Comparison of ENCODE assay signal across 1 cellular context in genomic region chr22:37607010-37607911, GRCh38.
TF ChIP-seq lines count a peak whose summit lies in the region.

No MANE protein-coding gene starts in this region.

TF ChIP-seq in HepG2, 621 proteins besides CTCF, POLR2A, EP300 and RAD21 (continued from another document and continues in another):
- TF ChIP-seq FOXO4 (CRISPR knock-in tag; conservative IDR thresholded peaks at IDR 0.05) (no peak), ZBTB3 (CRISPR knock-in tag; IDR thresholded peaks at IDR 0.05; ENCODE audit: borderline replicate concordance, low read depth) (no peak), ZNF577 (CRISPR knock-in tag; IDR thresholded peaks at IDR 0.05; ENCODE audit: borderline replicate concordance, low read depth) (no peak), RORA (CRISPR knock-in tag; IDR thresholded peaks at IDR 0.05) (no peak), ZSCAN25 (CRISPR knock-in tag; IDR thresholded peaks at IDR 0.05) (no peak), ISX (CRISPR knock-in tag; conservative IDR thresholded peaks at IDR 0.05) (no peak), ZBTB20 (CRISPR knock-in tag; IDR thresholded peaks at IDR 0.05; ENCODE audit: borderline replicate concordance, low read depth) (0 out of 2 replicates have a peak, but pooled peaks have one; percentile 21), KDM4B (CRISPR knock-in tag; IDR thresholded peaks at IDR 0.05) (no peak), AHDC1 (CRISPR knock-in tag; IDR thresholded peaks at IDR 0.05; ENCODE audit: borderline replicate concordance) (no peak), ZSCAN20 (CRISPR knock-in tag; IDR thresholded peaks at IDR 0.05; ENCODE audit: borderline replicate concordance) (no peak), MED1 (CRISPR knock-in tag; IDR thresholded peaks at IDR 0.05) (peak; percentile 37; the same call in 1 of the 2 replicates), MTF2 (CRISPR knock-in tag; IDR thresholded peaks at IDR 0.05; ENCODE audit: borderline replicate concordance) (no peak), ZNF775 (CRISPR knock-in tag; IDR thresholded peaks at IDR 0.05; ENCODE audit: borderline replicate concordance) (no peak), ZMYM2 (CRISPR knock-in tag; IDR thresholded peaks at IDR 0.05) (no peak), TBX2 (CRISPR knock-in tag; IDR thresholded peaks at IDR 0.05; ENCODE audit: borderline replicate concordance) (peak; percentile 58; the same call in 1 of the 2 replicates), KDM2A (CRISPR knock-in tag; IDR thresholded peaks at IDR 0.05; ENCODE audit: borderline replicate concordance, low read depth) (peak; percentile 81; the same call in 1 of the 2 replicates), NONO (IDR thresholded peaks at IDR 0.05) (no peak), NONO (CRISPR knock-in tag; conservative IDR thresholded peaks at IDR 0.05) (no peak), KAT8 (CRISPR knock-in tag; IDR thresholded peaks at IDR 0.05) (peak; percentile 68), ZNF746 (CRISPR knock-in tag; IDR thresholded peaks at IDR 0.05) (no peak), ZNF160 (CRISPR knock-in tag; IDR thresholded peaks at IDR 0.05) (no peak), TFDP1 (CRISPR knock-in tag; IDR thresholded peaks at IDR 0.05; ENCODE audit: borderline replicate concordance) (0 out of 2 replicates have a peak, but pooled peaks have one; percentile 29), SRSF4 (IDR thresholded peaks at IDR 0.05; ENCODE audit: low read depth, low read length, poor library complexity, severe bottlenecking) (no peak), ZNF652 (CRISPR knock-in tag; IDR thresholded peaks at IDR 0.05; ENCODE audit: borderline replicate concordance, low read depth) (peak; percentile 93), PITX1 (CRISPR knock-in tag; IDR thresholded peaks at IDR 0.05) (no peak), ZFY (CRISPR knock-in tag; IDR thresholded peaks at IDR 0.05) (no peak), ISL2 (CRISPR knock-in tag; IDR thresholded peaks at IDR 0.05) (no peak), ZBTB2 (CRISPR knock-in tag; IDR thresholded peaks at IDR 0.05; ENCODE audit: low read depth) (no peak), ZFP36 (IDR thresholded peaks at IDR 0.05; ENCODE audit: borderline replicate concordance, low read depth, low read length, partially characterized antibody) (no peak), NFAT5 (CRISPR knock-in tag; IDR thresholded peaks at IDR 0.05) (no peak), ZNF747 (CRISPR knock-in tag; IDR thresholded peaks at IDR 0.05; ENCODE audit: borderline replicate concordance) (no peak), HINFP (CRISPR knock-in tag; IDR thresholded peaks at IDR 0.05; ENCODE audit: low read depth) (peak; percentile 35; the same call in 1 of the 2 replicates), ETS1 (CRISPR knock-in tag; IDR thresholded peaks at IDR 0.05) (no peak), PREB (CRISPR knock-in tag; IDR thresholded peaks at IDR 0.05) (no peak), HMGXB4 (CRISPR knock-in tag; IDR thresholded peaks at IDR 0.05; ENCODE audit: borderline replicate concordance in 1 of 2, low read depth in 1 of 2) (peak; percentile 69 to 90), THAP8 (CRISPR knock-in tag; IDR thresholded peaks at IDR 0.05; ENCODE audit: borderline replicate concordance) (no peak), KLF13 (CRISPR knock-in tag; IDR thresholded peaks at IDR 0.05) (no peak), ZC3H13 (CRISPR knock-in tag; IDR thresholded peaks at IDR 0.05) (no peak), MYNN (CRISPR knock-in tag; IDR thresholded peaks at IDR 0.05; ENCODE audit: low read depth) (no peak), ZBTB38 (CRISPR knock-in tag; IDR thresholded peaks at IDR 0.05) (no peak)
